ENCODE assay signal across 9 cellular contexts in the genomic region with DNA sequence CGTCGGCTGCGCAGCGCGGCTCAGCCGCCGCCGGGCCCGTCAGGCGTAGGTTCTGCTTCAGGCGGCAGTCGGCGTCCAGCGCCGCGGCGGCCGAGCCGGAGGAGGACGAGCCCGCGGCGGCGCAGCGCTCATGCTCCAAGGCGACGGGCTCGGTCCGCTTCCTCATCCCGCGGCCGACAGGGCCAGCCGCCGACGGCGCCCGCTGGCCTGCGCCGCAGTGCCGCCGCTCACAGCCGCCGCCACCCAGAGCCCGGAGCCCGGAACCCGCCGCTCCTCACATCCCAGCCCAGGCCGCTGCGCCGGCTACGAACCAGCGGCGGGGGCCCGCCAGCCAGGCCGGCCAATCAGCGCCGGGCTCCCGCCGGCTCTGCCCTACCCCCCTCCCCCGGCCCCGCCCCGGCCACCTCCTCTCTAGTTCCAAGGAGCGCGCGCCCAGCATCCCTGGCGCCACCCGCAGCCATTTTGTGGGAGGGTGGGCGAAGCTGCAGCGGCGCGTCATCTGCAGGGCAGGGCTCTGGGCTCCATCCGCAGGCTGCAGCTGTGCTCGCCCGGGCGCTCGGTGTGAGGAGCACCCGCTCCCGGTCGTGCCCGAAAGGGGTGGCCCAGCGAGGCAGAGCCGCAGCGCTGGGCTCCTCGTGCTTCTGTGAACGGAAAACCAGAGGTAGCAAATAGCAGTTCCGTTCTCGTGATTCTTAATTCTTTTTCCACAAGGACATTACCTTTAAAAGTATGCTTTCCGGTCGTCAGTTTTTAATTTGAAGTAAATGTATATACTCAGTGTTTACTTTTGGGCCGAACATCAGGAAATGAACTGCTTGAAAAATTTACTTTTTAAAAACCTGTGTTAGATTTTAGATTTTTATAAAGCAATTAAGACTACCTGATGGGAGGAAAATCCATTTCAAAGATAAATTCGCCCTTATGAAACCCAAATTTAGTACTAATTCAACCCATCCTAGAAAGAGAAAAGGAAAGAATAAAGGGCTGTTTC. TPM values are rescaled to one million over a fixed set of nuclear protein-coding genes. Genes with fewer than 3 reads are reported as not detected.
DNase-seq lines count a peak whose midpoint lies in the region; ATAC-seq, FAIRE-seq and TF ChIP-seq lines count a peak whose summit lies in the region.
"Had no signal": no experiment of that assay in that cellular context is flagged by ENCODE, and none has a peak within 500 bp of the region (broad histone marks: within the 10 kb centered on the region; RNA-seq: fewer than 3 reads in every experiment).

A gene (minus strand): TSS at position 298 of the 991 bp plus-strand sequence. CDS start 132 bp downstream, at position 166.

- peaks cover 9% of the 10 kb centered on the region for H3K4me1 ChIP-seq in keratinocyte (ENCODE audit: control insufficient read depth, extremely low read depth, insufficient read depth, low read length)

- peak; percentile 91 for TF ChIP-seq POLR2A in GM19193 (IDR thresholded peaks at IDR 0.05; ENCODE audit: extremely low read depth, insufficient read depth, insufficient read length)

- dilution Hi-C loops in keratinocyte (cut with MboI; ENCODE audit: extremely low pct_ligation_motif_present, low sequenced_read_pairs) = no loop called here

- TF ChIP-seq CTCF in keratinocyte (optimal IDR thresholded peaks at IDR 0.05 in 1 of 3, IDR thresholded peaks at IDR 0.05 in 1 of 3, conservative IDR thresholded peaks at IDR 0.05 in 1 of 3; ENCODE audit: extremely low read depth in 1 of 3, insufficient read depth in 2 of 3, low read length in 3 of 3) = no peak

- DNase-seq in Ammon's horn (ENCODE audit: low spot score) (peak; percentile 97), NCI-H460 (ENCODE audit: extremely low read depth, low read depth) (peak; percentile 95), cerebellar cortex (ENCODE audit: low spot score) (peak; percentile 92), keratinocyte (ENCODE audit: low read depth, low spot score) (peak; percentile 48)
- DNase-seq in activated CD4-positive, CD25-positive, alpha-beta regulatory T cell treated with anti-CD3 and anti-CD28 coated beads, Interleukin-2, amount 50 U/mL, for 72 hours = peak; percentile 91
- DNase-seq in stimulated activated CD4-positive, alpha-beta T cell treated with anti-CD3 and anti-CD28 coated beads, Interleukin-12 subunit alpha, Interleukin-12 subunit beta, amount 100 ng/mL, for 48 hours (ENCODE audit: low read depth in 2 of 3, low spot score in 1 of 3) = peak; percentile 85 to 95 (median 93)

- no peaks in the 10 kb centered on the region for H3K9me3 ChIP-seq in keratinocyte (ENCODE audit: control insufficient read depth, low read depth, low read length)

- H2AFZ ChIP-seq in keratinocyte (ENCODE audit: control insufficient read depth, low read length) = peak within 1 kb of the TSS; percentile 94

- peak within 1 kb of the TSS; percentile 83 for H3K27ac ChIP-seq in keratinocyte (ENCODE audit: control insufficient read depth, insufficient read depth, low read length)

- peak within 1 kb of the TSS; percentile 81 for H3K9ac ChIP-seq in keratinocyte (ENCODE audit: control insufficient read depth, extremely low read depth, insufficient read depth, low read length)

- peak within 1 kb of the TSS; percentile 78 to 87 (median 84) for H3K4me3 ChIP-seq in keratinocyte (ENCODE audit: control insufficient read depth in 2 of 3, extremely low read depth in 1 of 3, insufficient read depth in 2 of 3, low read depth in 1 of 3, low read length in 3 of 3)

- H3K27me3 ChIP-seq in keratinocyte (ENCODE audit: control insufficient read depth, extremely low read depth, insufficient read depth, low read length) = no peaks in the 10 kb centered on the region

- H3K4me2 ChIP-seq in keratinocyte (ENCODE audit: control insufficient read depth, extremely low read depth, insufficient read depth, low read depth, low read length) = peak within 1 kb of the TSS; percentile 91

- H3K36me3 ChIP-seq in keratinocyte (ENCODE audit: control insufficient read depth in 2 of 2, extremely low read depth in 1 of 2, insufficient read depth in 2 of 2, low read length in 2 of 2) = no peaks in the 10 kb centered on the region

- peak; percentile 93 for ATAC-seq in HG03432 (IDR thresholded peaks at IDR 0.05; ENCODE audit: unreplicated experiment)

- H3K79me2 ChIP-seq in keratinocyte (ENCODE audit: control insufficient read depth, insufficient read depth, low read length) = peaks cover 22% of the 10 kb centered on the region

- FAIRE-seq in keratinocyte (lab: Jason Lieb, UNC) = no peak
- FAIRE-seq: endometrium had no signal

- no peaks in the 10 kb centered on the region for H3K9me1 ChIP-seq in keratinocyte (ENCODE audit: control insufficient read depth, extremely low read depth, insufficient read depth, low read length)

- H4K20me1 ChIP-seq in keratinocyte (ENCODE audit: control insufficient read depth, extremely low read depth, insufficient read depth, low read length) = no peaks in the 10 kb centered on the region

RNA-seq across cellular contexts. Expression of the gene that starts here (rescaled TPM):
- total RNA-seq in NCI-H460 (2014; rRNA removed; shearing (Covaris generic)) = 25.9 and 33.6 TPM in 2 replicates
- 41.2 and 43.8 TPM in 2 replicates for polyA plus RNA-seq in NCI-H460 (2014; cell fraction: nucleus; rRNA removed)
- polyA plus RNA-seq in keratinocyte = 8.3 to 16.3 TPM (median 11.2 TPM) in 3 replicates
- polyA plus RNA-seq in keratinocyte (2011; ENCODE audit: low read depth) = 12.1 TPM
- polyA plus RNA-seq in keratinocyte (2011; cell fraction: cytosol; rRNA removed) = 8.9 and 9.0 TPM in 2 replicates
- 9.8 and 11.1 TPM in 2 replicates for polyA plus RNA-seq in keratinocyte (2011; cell fraction: nucleus; rRNA removed)
- polyA plus RNA-seq in keratinocyte (2012; ENCODE audit: low replicate concordance) = 20.1 and 30.1 TPM in 2 replicates
- 7.4 to 20.7 TPM (median 10.8 TPM) in 3 replicates for polyA minus RNA-seq in keratinocyte
- 10.9 TPM for polyA minus RNA-seq in keratinocyte (2011; cell fraction: cytosol; rRNA and poly(A)+ RNA removed)
- polyA minus RNA-seq in keratinocyte (2011; cell fraction: nucleus; rRNA and poly(A)+ RNA removed) = 7.1 and 14.5 TPM in 2 replicates

Comparison
In these comparisons a context has a peak if more than half of its experiments do, and no peak if none do; other contexts are left out.
1. Peak in every context shown above with its lines: DNase-seq, ATAC-seq, H3K4me3 ChIP-seq and H3K27ac ChIP-seq.